ENCODE assay signal across 8 cellular contexts in the genomic region with DNA sequence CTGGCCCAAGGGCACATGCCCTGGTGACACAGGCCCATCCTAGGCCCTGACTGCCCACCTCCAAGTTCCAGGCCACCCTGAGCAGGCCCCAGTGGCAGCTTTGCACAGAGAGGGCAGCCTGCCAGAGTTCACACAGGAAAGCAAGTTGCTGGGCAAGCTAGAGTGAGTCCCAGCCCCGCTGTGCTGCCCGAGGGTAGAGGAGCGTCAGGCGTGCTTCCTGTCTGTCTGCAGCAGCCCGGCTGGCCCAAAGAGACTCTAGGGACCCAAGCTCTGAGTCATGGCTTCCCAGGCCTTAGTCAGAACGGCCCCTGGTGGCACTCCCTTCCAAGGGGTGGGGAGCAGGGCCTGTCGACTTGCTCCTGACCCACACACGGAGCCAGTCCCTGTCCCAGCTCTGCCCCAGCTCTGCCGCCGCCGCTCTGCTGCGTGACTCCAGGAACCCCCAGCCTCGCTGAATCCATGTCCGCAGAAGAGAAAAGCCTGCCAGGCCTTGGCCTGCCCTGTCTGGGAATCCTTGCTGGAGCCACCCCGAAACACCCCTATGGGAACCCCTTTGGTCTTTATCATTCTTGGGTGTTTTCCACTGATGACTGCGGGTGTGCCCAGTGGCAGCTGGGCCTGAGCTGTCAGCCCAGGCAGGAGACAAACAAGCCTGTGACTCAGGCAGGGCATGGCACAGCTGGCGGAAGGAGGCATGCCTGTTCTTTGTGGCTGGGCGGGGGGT.
DNase-seq lines count a peak whose midpoint lies in the region; ATAC-seq and TF ChIP-seq lines count a peak whose summit lies in the region.
"Not testable (repeated sequence)": the region's sequence is repeated elsewhere in the genome, so short reads cannot be mapped to it uniquely, and the experiment has no call there.

No MANE protein-coding gene starts in this region.

- H3K4me3 ChIP-seq in esophagus muscularis mucosa = not testable (repeated sequence)

- H3K9me3 ChIP-seq in esophagus muscularis mucosa = not testable (repeated sequence)

- TF ChIP-seq CTCF in esophagus muscularis mucosa (IDR thresholded peaks at IDR 0.05) = not testable (repeated sequence)

- not testable (repeated sequence) for TF ChIP-seq POLR2A in esophagus muscularis mucosa (IDR thresholded peaks at IDR 0.05; ENCODE audit: low read depth)

- H3K27me3 Mint-ChIP-seq in activated T-cell treated with anti-CD3 and anti-CD28 coated beads, Interleukin-2, amount 50 U/mL, for 24 hours; memory B cell; stimulated activated memory B cell treated with anti-CD40 and anti-IgM and Interleukin-4, amounts not matched to agents 10 μg/mL and 1 μg/mL and 100 μg/mL, for 72 hours: not testable (repeated sequence)

- peak overlapping the region; percentile 62 to 79 (median 72) for H3K27ac ChIP-seq in esophagus muscularis mucosa (replicated peaks in 1 of 4)

- ATAC-seq in GM19351 (IDR thresholded peaks at IDR 0.05; ENCODE audit: unreplicated experiment) (peak; percentile 78), HG03064 (IDR thresholded peaks at IDR 0.05; ENCODE audit: low read depth, unreplicated experiment) (peak; percentile 67), memory B cell (ENCODE audit: low read depth) (peak; percentile 88)
- peak; percentile 94 for ATAC-seq in stimulated activated memory B cell treated with anti-CD40 and anti-IgM and Interleukin-4, amounts not matched to agents 10 μg/mL and 1 μg/mL and 100 μg/mL, for 72 hours

- intact Hi-C loops in esophagus muscularis mucosa (cut with DNase I) = not testable (repeated sequence)

- H3K27me3 ChIP-seq in esophagus muscularis mucosa = not testable (repeated sequence)

- not testable (repeated sequence) for TF ChIP-seq EP300 in esophagus muscularis mucosa (IDR thresholded peaks at IDR 0.05)

- peaks cover 6 to 23% (median 21%) of the 10 kb centered on the region in 4 donors for H3K36me3 ChIP-seq in esophagus muscularis mucosa

- peaks cover 58 to 81% (median 78%) of the 10 kb centered on the region in 4 donors for H3K4me1 ChIP-seq in esophagus muscularis mucosa

- peak; percentile 47 for DNase-seq in COLO829 (ENCODE audit: low spot score)
- peak; percentile 6 for DNase-seq in NCI-H2196 (lab: John Stamatoyannopoulos, UW; ENCODE audit: unreplicated experiment)
- DNase-seq in activated T-cell treated with anti-CD3 and anti-CD28 coated beads, Interleukin-2, amount 50 U/mL, for 24 hours = peak; percentile 45
- DNase-seq in esophagus muscularis mucosa (ENCODE audit: extremely low spot score) = peak; percentile 93
- peak; percentile 50 to 57 for DNase-seq in memory B cell (ENCODE audit: low spot score in 2 of 2)

- H3K4me3 Mint-ChIP-seq in activated T-cell treated with anti-CD3 and anti-CD28 coated beads, Interleukin-2, amount 50 U/mL, for 24 hours = not testable (repeated sequence)
- peak overlapping the region; percentile 37 for H3K4me3 Mint-ChIP-seq in memory B cell
- H3K4me3 Mint-ChIP-seq in stimulated activated memory B cell treated with anti-CD40 and anti-IgM and Interleukin-4, amounts not matched to agents 10 μg/mL and 1 μg/mL and 100 μg/mL, for 72 hours = peak overlapping the region; percentile 65

- 79% methylated on average over 10 of the region's 18 CpGs for WGBS in esophagus muscularis mucosa

- peaks cover 33% of the 10 kb centered on the region for H3K36me3 Mint-ChIP-seq in activated T-cell treated with anti-CD3 and anti-CD28 coated beads, Interleukin-2, amount 50 U/mL, for 24 hours (ENCODE audit: low read depth)
- not testable (repeated sequence) for H3K36me3 Mint-ChIP-seq in memory B cell
- peaks cover 12% of the 10 kb centered on the region for H3K36me3 Mint-ChIP-seq in stimulated activated memory B cell treated with anti-CD40 and anti-IgM and Interleukin-4, amounts not matched to agents 10 μg/mL and 1 μg/mL and 100 μg/mL, for 72 hours

- not testable (repeated sequence) for H3K9me3 Mint-ChIP-seq in activated T-cell treated with anti-CD3 and anti-CD28 coated beads, Interleukin-2, amount 50 U/mL, for 24 hours; memory B cell; stimulated activated memory B cell treated with anti-CD40 and anti-IgM and Interleukin-4, amounts not matched to agents 10 μg/mL and 1 μg/mL and 100 μg/mL, for 72 hours

- H3K4me1 Mint-ChIP-seq in activated T-cell treated with anti-CD3 and anti-CD28 coated beads, Interleukin-2, amount 50 U/mL, for 24 hours (ENCODE audit: low read depth) = peaks cover 29% of the 10 kb centered on the region
- H3K4me1 Mint-ChIP-seq in memory B cell = peaks cover 29% of the 10 kb centered on the region
- H3K4me1 Mint-ChIP-seq in stimulated activated memory B cell treated with anti-CD40 and anti-IgM and Interleukin-4, amounts not matched to agents 10 μg/mL and 1 μg/mL and 100 μg/mL, for 72 hours = peaks cover 52% of the 10 kb centered on the region

- peak overlapping the region; percentile 83 for H3K27ac Mint-ChIP-seq in activated T-cell treated with anti-CD3 and anti-CD28 coated beads, Interleukin-2, amount 50 U/mL, for 24 hours
- H3K27ac Mint-ChIP-seq in memory B cell = peak overlapping the region; percentile 60
- H3K27ac Mint-ChIP-seq in stimulated activated memory B cell treated with anti-CD40 and anti-IgM and Interleukin-4, amounts not matched to agents 10 μg/mL and 1 μg/mL and 100 μg/mL, for 72 hours = peak overlapping the region; percentile 91

Comparison
In these comparisons a context has a peak if more than half of its experiments do, and no peak if none do; other contexts are left out.
1. DNase-seq: peak in every context shown above with its lines; median percentile 93 in esophagus muscularis mucosa; 54 in memory B cell; 47 in COLO829; 45 in activated T-cell treated with anti-CD3 and anti-CD28 coated beads, Interleukin-2, amount 50 U/mL, for 24 hours; 6 in NCI-H2196.